Comparison of ENCODE assay signal across 8 cellular contexts in genomic region chr4:14877246-14878220, GRCh38.
A peak's percentile ranks its signal among the peaks of the same experiment; 100 is the strongest.
DNase-seq lines count a peak whose midpoint lies in the region; ATAC-seq, FAIRE-seq and TF ChIP-seq lines count a peak whose summit lies in the region.

No MANE protein-coding gene starts in this region.

- no peaks in the 10 kb centered on the region for H3K27me3 ChIP-seq in layer of hippocampus (ENCODE audit: control insufficient read depth, insufficient read depth, low read length)

- DNase-seq in GM12865 (ENCODE audit: low read depth) (peak; percentile 73), RCC 7860 (ENCODE audit: low spot score) (no peak), GM19238 (ENCODE audit: insufficient read length, low spot score) (no peak), glomerular visceral epithelial cell (ENCODE audit: extremely low spot score) (no peak)
- DNase-seq in activated effector memory CD4-positive, alpha-beta T cell treated with anti-CD3 and anti-CD28 coated beads, Interleukin-2, amount 50 U/mL, for 16 hours, result no peak

- no peak overlapping the region for H3K4me3 ChIP-seq in GM12865 (ENCODE audit: low read depth, low read length)

- no peak for FAIRE-seq in RCC 7860 (lab: Jason Lieb, UNC)

- no peak for TF ChIP-seq CTCF in GM12865 (IDR thresholded peaks at IDR 0.05; ENCODE audit: insufficient read depth, low read depth, low read length, missing control alignments)

- ATAC-seq in HG02852 (IDR thresholded peaks at IDR 0.05; ENCODE audit: unreplicated experiment) (peak; percentile 47), SK-N-SH treated with all-trans-retinoic acid at 6 μM for 48 hours (no peak; the same call in 2 of the 3 replicates)

- H3K27ac ChIP-seq in layer of hippocampus (ENCODE audit: low read depth, low read length), result peak overlapping the region; percentile 4

TF ChIP-seq in SK-N-SH treated with all-trans-retinoic acid at 6 μM for 48 hours, 23 proteins besides CTCF, POLR2A, EP300 and RAD21:
- TF ChIP-seq TCF4 (CRISPR knock-in tag; IDR thresholded peaks at IDR 0.05; ENCODE audit: borderline replicate concordance) (0 out of 2 replicates have a peak, but pooled peaks have one; percentile 25), POU6F1 (CRISPR knock-in tag; IDR thresholded peaks at IDR 0.05; ENCODE audit: borderline replicate concordance, low read depth) (no peak), CREB5 (CRISPR knock-in tag; IDR thresholded peaks at IDR 0.05; ENCODE audit: low read depth) (no peak), ZC3H10 (CRISPR knock-in tag; IDR thresholded peaks at IDR 0.05) (no peak)
